Comparison of ENCODE assay signal across 1 cellular context in genomic region chr9:96486351-96487029, GRCh38.
TF ChIP-seq lines count a peak whose summit lies in the region.

No MANE protein-coding gene starts in this region.

TF ChIP-seq in K562, 482 proteins besides CTCF, POLR2A, EP300 and RAD21 (continued from another document):
- TF ChIP-seq, protein P1, sequence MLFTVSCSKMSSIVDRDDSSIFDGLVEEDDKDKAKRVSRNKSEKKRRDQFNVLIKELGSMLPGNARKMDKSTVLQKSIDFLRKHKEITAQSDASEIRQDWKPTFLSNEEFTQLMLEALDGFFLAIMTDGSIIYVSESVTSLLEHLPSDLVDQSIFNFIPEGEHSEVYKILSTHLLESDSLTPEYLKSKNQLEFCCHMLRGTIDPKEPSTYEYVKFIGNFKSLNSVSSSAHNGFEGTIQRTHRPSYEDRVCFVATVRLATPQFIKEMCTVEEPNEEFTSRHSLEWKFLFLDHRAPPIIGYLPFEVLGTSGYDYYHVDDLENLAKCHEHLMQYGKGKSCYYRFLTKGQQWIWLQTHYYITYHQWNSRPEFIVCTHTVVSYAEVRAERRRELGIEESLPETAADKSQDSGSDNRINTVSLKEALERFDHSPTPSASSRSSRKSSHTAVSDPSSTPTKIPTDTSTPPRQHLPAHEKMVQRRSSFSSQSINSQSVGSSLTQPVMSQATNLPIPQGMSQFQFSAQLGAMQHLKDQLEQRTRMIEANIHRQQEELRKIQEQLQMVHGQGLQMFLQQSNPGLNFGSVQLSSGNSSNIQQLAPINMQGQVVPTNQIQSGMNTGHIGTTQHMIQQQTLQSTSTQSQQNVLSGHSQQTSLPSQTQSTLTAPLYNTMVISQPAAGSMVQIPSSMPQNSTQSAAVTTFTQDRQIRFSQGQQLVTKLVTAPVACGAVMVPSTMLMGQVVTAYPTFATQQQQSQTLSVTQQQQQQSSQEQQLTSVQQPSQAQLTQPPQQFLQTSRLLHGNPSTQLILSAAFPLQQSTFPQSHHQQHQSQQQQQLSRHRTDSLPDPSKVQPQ (CRISPR knock-in tag; IDR thresholded peaks at IDR 0.05; ENCODE audit: borderline replicate concordance) = no peak
- TF ChIP-seq C11orf30 (IDR thresholded peaks at IDR 0.05; ENCODE audit: low read depth) (peak; percentile 27; the same call in 1 of the 2 replicates), CHD7 (IDR thresholded peaks at IDR 0.05; ENCODE audit: low read depth, low read length) (no peak), ZNF316 (IDR thresholded peaks at IDR 0.05) (peak; percentile 49)
